Comparison of ENCODE assay signal across 24 cellular contexts in genomic region chr10:99742240-99742639, GRCh38. TPM values are rescaled to one million over a fixed set of nuclear protein-coding genes. Genes with fewer than 3 reads are reported as not detected.
DNase-seq lines count a peak whose midpoint lies in the region; ATAC-seq and TF ChIP-seq lines count a peak whose summit lies in the region.
"Had no signal": no experiment of that assay in that cellular context is flagged by ENCODE, and none has a peak within 500 bp of the region (broad histone marks: within the 10 kb centered on the region; RNA-seq: fewer than 3 reads in every experiment).

No MANE protein-coding gene starts in this region.

- H3K4me3 Mint-ChIP-seq in immature natural killer cell: no peak overlapping the region
- H3K4me3 Mint-ChIP-seq: CD4-positive, CD25-positive, alpha-beta regulatory T cell; GM23338; stimulated activated memory B cell treated with anti-CD40 and anti-IgM and Interleukin-4, amounts not matched to agents 10 μg/mL and 1 μg/mL and 100 μg/mL, for 72 hours; T-cell had no signal

- H3K79me2 ChIP-seq in SK-N-SH (ENCODE audit: insufficient read depth): peaks cover 10% of the 10 kb centered on the region; the same call in 1 of the 2 replicates

- DNase-seq in ELR (ENCODE audit: low read depth) (peak; percentile 38), SK-N-SH (no peak), fibroblast of villous mesenchyme (ENCODE audit: low read depth) (peak; percentile 58), immature natural killer cell (no peak), HPDE6-E6E7 (ENCODE audit: extremely low spot score) (no peak), prostate gland (ENCODE audit: low spot score) (no peak), upper lobe of right lung (no peak)
- DNase-seq: activated T-cell treated with anti-CD3 and anti-CD28 coated beads, Interleukin-2, amount 50 U/mL, for 1 hour; CD4-positive, CD25-positive, alpha-beta regulatory T cell; NCI-H1694 treated with DMSO at 0.1 percent for 48 hours; NCI-H2171; NCI-H524; NK-92 treated with Interleukin-12 subunit alpha and Interleukin-12 subunit beta, amount 100 ng/mL, for 24 hours; SIG-M5; stimulated activated CD4-positive, alpha-beta T cell treated with anti-CD3 and anti-CD28 coated beads, Interleukin-2, amount 100 ng/mL, for 48 hours; T-cell had no signal

- H3K36me3 ChIP-seq in SK-N-SH (replicated peaks in 1 of 2; ENCODE audit: control insufficient read depth in 1 of 2, insufficient read depth in 2 of 2, low read length in 1 of 2): peaks cover 59 to 92% of the 10 kb centered on the region in 2 experiments
- H3K36me3 ChIP-seq in skeletal muscle satellite cell (ENCODE audit: insufficient read depth, low read length): peaks cover 64% of the 10 kb centered on the region
- H3K36me3 ChIP-seq in prostate gland: peaks cover 2 to 4% of the 10 kb centered on the region in 2 donors
- peaks cover 83% of the 10 kb centered on the region for H3K36me3 ChIP-seq in upper lobe of right lung

- no peak for TF ChIP-seq CTCF in SK-N-SH (IDR thresholded peaks at IDR 0.05)
- no peak for TF ChIP-seq CTCF in fibroblast of villous mesenchyme (IDR thresholded peaks at IDR 0.05; ENCODE audit: insufficient read depth, low read depth, low read length)
- no peak for TF ChIP-seq CTCF in prostate gland (IDR thresholded peaks at IDR 0.05)
- no peak for TF ChIP-seq CTCF in upper lobe of right lung (IDR thresholded peaks at IDR 0.05)

- H3K4me1 Mint-ChIP-seq in immature natural killer cell: peaks cover 9 to 25% of the 10 kb centered on the region in 2 donors
- H3K4me1 Mint-ChIP-seq: GM23338 had no signal

- H2AFZ ChIP-seq in SK-N-SH (ENCODE audit: low read depth): no peak overlapping the region
- H2AFZ ChIP-seq: GM23338 had no signal

- H3K27me3 Mint-ChIP-seq in immature natural killer cell (ENCODE audit: low read depth in 3 of 3): peaks cover 0 to 2% (median 1%) of the 10 kb centered on the region in 3 donors
- H3K27me3 Mint-ChIP-seq: CD4-positive, CD25-positive, alpha-beta regulatory T cell; stimulated activated memory B cell treated with anti-CD40 and anti-IgM and Interleukin-4, amounts not matched to agents 10 μg/mL and 1 μg/mL and 100 μg/mL, for 72 hours; T-cell had no signal

- peaks cover 2 to 24% (median 13%) of the 10 kb centered on the region in 6 donors for H3K9me3 Mint-ChIP-seq in immature natural killer cell
- H3K9me3 Mint-ChIP-seq: GM23338 had no signal

- peaks cover 22% of the 10 kb centered on the region for H3K9me3 ChIP-seq in SK-N-SH
- H3K9me3 ChIP-seq in skeletal muscle satellite cell (replicated peaks; ENCODE audit: low read length): peaks cover 8% of the 10 kb centered on the region
- H3K9me3 ChIP-seq in prostate gland: no peaks in the 10 kb centered on the region
- H3K9me3 ChIP-seq in upper lobe of right lung: peaks cover 10% of the 10 kb centered on the region

- H3K27me3 ChIP-seq in SK-N-SH (ENCODE audit: insufficient read depth) (no peaks in the 10 kb centered on the region), skeletal muscle satellite cell (ENCODE audit: control insufficient read depth, insufficient read depth, low read length) (no peaks in the 10 kb centered on the region), prostate gland (replicated peaks; ENCODE audit: insufficient read depth) (no peaks in the 10 kb centered on the region), upper lobe of right lung (no peaks in the 10 kb centered on the region)
- H3K27me3 ChIP-seq: esophagus muscularis mucosa, neutrophil had no signal

- no peak for ATAC-seq in upper lobe of right lung
- ATAC-seq: GM23338; stimulated activated memory B cell treated with anti-CD40 and anti-IgM and Interleukin-4, amounts not matched to agents 10 μg/mL and 1 μg/mL and 100 μg/mL, for 72 hours; T-cell had no signal

- H4K20me1 ChIP-seq in SK-N-SH (ENCODE audit: insufficient read depth): no peaks in the 10 kb centered on the region

- H3K27ac Mint-ChIP-seq in immature natural killer cell: no peak overlapping the region
- H3K27ac Mint-ChIP-seq: CD4-positive, CD25-positive, alpha-beta regulatory T cell; GM23338; stimulated activated memory B cell treated with anti-CD40 and anti-IgM and Interleukin-4, amounts not matched to agents 10 μg/mL and 1 μg/mL and 100 μg/mL, for 72 hours; T-cell had no signal

- H3K27ac ChIP-seq in SK-N-SH (ENCODE audit: low read depth in 2 of 2, low read length in 1 of 2) (peak overlapping the region; percentile 0 to 5; a peak in 2 of 4 replicates), prostate gland (no peak overlapping the region), upper lobe of right lung (no peak overlapping the region)
- H3K27ac ChIP-seq: coronary artery, esophagus muscularis mucosa, neutrophil had no signal

- peaks cover 5% of the 10 kb centered on the region for H3F3A ChIP-seq in SK-N-SH (replicated peaks; ENCODE audit: insufficient read depth)

- intact Hi-C loops in prostate gland (cut with DNase I): no loop called here
- intact Hi-C loops in upper lobe of right lung (cut with DNase I): no loop called here

- peaks cover 58 to 63% (median 58%) of the 10 kb centered on the region in 3 donors for H3K36me3 Mint-ChIP-seq in immature natural killer cell

- H3K9me2 ChIP-seq in SK-N-SH: no peaks in the 10 kb centered on the region

- no peak overlapping the region for H3K4me2 ChIP-seq in SK-N-SH
- peak overlapping the region; percentile 67 for H3K4me2 ChIP-seq in skeletal muscle satellite cell (ENCODE audit: low read length)
- H3K4me2 ChIP-seq: GM23338 had no signal

- no peak for TF ChIP-seq RAD21 in SK-N-SH (IDR thresholded peaks at IDR 0.05; ENCODE audit: low read length)

- TF ChIP-seq EP300 in SK-N-SH (IDR thresholded peaks at IDR 0.05; ENCODE audit: borderline replicate concordance in 1 of 2, low read depth in 1 of 2, low read length in 1 of 2): no peak

- H3K4me3 ChIP-seq in SK-N-SH (ENCODE audit: low read depth in 2 of 2, low read length in 1 of 2): no peak overlapping the region
- no peak overlapping the region for H3K4me3 ChIP-seq in fibroblast of villous mesenchyme (ENCODE audit: low read depth, low read length)
- peak overlapping the region; percentile 31 for H3K4me3 ChIP-seq in skeletal muscle satellite cell (ENCODE audit: low read length)
- H3K4me3 ChIP-seq in prostate gland: no peak overlapping the region
- H3K4me3 ChIP-seq in upper lobe of right lung: no peak overlapping the region
- H3K4me3 ChIP-seq: coronary artery, esophagus muscularis mucosa, GM23338, lung, thoracic aorta had no signal

- POLR2A ChIA-PET in SK-N-SH (lab: Yijun Ruan, JAX): no interaction called here

- no peak overlapping the region for H3K9ac ChIP-seq in SK-N-SH
- peak overlapping the region; percentile 37 for H3K9ac ChIP-seq in skeletal muscle satellite cell (ENCODE audit: low read depth, low read length)

- CTCF ChIA-PET in SK-N-SH (lab: Yijun Ruan, JAX): interaction anchor here (0.6 to 1.9 kb wide), 3 partner anchors 10 to 945 kb away, joined by 3 to 6 read pairs (median 4); partner anchors contain the start of genes COX15 and CUTC

- no peak for TF ChIP-seq POLR2A in prostate gland (IDR thresholded peaks at IDR 0.05)

- H3K4me1 ChIP-seq in SK-N-SH (ENCODE audit: control insufficient read depth in 1 of 2, insufficient read depth in 2 of 2, low read depth in 1 of 2, low read length in 1 of 2): no peaks in the 10 kb centered on the region
- peaks cover 30% of the 10 kb centered on the region for H3K4me1 ChIP-seq in skeletal muscle satellite cell (ENCODE audit: control insufficient read depth, insufficient read depth, low read length)
- H3K4me1 ChIP-seq in prostate gland (replicated peaks): no peaks in the 10 kb centered on the region
- no peaks in the 10 kb centered on the region for H3K4me1 ChIP-seq in upper lobe of right lung

TF ChIP-seq in SK-N-SH, 30 proteins besides CTCF, POLR2A, EP300 and RAD21 (continues in another document):
- TF ChIP-seq TCF12 (IDR thresholded peaks at IDR 0.05) (no peak), RFX5 (IDR thresholded peaks at IDR 0.05; ENCODE audit: low read length) (no peak)
- TF ChIP-seq, protein P1, sequence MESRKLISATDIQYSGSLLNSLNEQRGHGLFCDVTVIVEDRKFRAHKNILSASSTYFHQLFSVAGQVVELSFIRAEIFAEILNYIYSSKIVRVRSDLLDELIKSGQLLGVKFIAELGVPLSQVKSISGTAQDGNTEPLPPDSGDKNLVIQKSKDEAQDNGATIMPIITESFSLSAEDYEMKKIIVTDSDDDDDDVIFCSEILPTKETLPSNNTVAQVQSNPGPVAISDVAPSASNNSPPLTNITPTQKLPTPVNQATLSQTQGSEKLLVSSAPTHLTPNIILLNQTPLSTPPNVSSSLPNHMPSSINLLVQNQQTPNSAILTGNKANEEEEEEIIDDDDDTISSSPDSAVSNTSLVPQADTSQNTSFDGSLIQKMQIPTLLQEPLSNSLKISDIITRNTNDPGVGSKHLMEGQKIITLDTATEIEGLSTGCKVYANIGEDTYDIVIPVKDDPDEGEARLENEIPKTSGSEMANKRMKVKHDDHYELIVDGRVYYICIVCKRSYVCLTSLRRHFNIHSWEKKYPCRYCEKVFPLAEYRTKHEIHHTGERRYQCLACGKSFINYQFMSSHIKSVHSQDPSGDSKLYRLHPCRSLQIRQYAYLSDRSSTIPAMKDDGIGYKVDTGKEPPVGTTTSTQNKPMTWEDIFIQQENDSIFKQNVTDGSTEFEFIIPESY (IDR thresholded peaks at IDR 0.05; ENCODE audit: borderline replicate concordance, low read depth): no peak

RNA-seq across cellular contexts. Expression of gene CUTC, which starts 10.2 kb away (rescaled TPM):
- polyA plus RNA-seq in SK-N-SH (2012; rRNA removed) (19.4 and 21.1 TPM in 2 replicates), immature natural killer cell (100 to 1,000 TPM in 1 of 3 donors, 10 to 100 TPM in 2; 57.2 to 105 (median 60.4) TPM)
- 22.5 and 26.7 TPM in 2 replicates for polyA plus RNA-seq in SK-N-SH (2012; cell fraction: cytosol; rRNA removed)
- polyA plus RNA-seq in SK-N-SH (2012; cell fraction: nucleus; rRNA removed): 13.4 and 20.0 TPM in 2 replicates
- total RNA-seq in fibroblast of villous mesenchyme (12.6 and 19.0 TPM in 2 replicates), prostate gland (10 to 100 TPM; 18.4 to 27.3 TPM), upper lobe of right lung (15.8 TPM)
- total RNA-seq in skeletal muscle satellite cell (2012; rRNA removed): 20.3 and 28.1 TPM in 2 replicates

RNA-seq across cellular contexts. Expression of gene COX15, which starts 10.3 kb away (rescaled TPM):
- polyA plus RNA-seq in SK-N-SH (2012; rRNA removed): 20.4 and 26.3 TPM in 2 replicates
- 22.0 and 23.0 TPM in 2 replicates for polyA plus RNA-seq in SK-N-SH (2012; cell fraction: cytosol; rRNA removed)
- polyA plus RNA-seq in SK-N-SH (2012; cell fraction: nucleus; rRNA removed): 34.9 and 46.3 TPM in 2 replicates
- total RNA-seq in fibroblast of villous mesenchyme: 29.0 and 54.0 TPM in 2 replicates
- 28.2 and 44.9 TPM in 2 replicates for total RNA-seq in skeletal muscle satellite cell (2012; rRNA removed)
- polyA plus RNA-seq in immature natural killer cell: 10 to 100 TPM; 23.1 to 32.6 (median 29.6) TPM
- total RNA-seq in prostate gland: 10 to 100 TPM; 36.5 to 41.2 TPM
- 32.2 TPM for total RNA-seq in upper lobe of right lung

RNA-seq across cellular contexts. Expression of gene ABCC2, which starts 40.2 kb away (rescaled TPM):
- polyA plus RNA-seq in SK-N-SH (2012; rRNA removed): 0.48 and 0.52 TPM in 2 replicates
- 0.51 and 0.53 TPM in 2 replicates for polyA plus RNA-seq in SK-N-SH (2012; cell fraction: cytosol; rRNA removed)
- 1.6 and 2.1 TPM in 2 replicates for polyA plus RNA-seq in SK-N-SH (2012; cell fraction: nucleus; rRNA removed)
- total RNA-seq in fibroblast of villous mesenchyme: 0.32 and 0.43 TPM in 2 replicates
- 4.8 and 5.7 TPM in 2 replicates for total RNA-seq in skeletal muscle satellite cell (2012; rRNA removed)
- under 1 TPM in 1 of 3 donors, not detected in 2; 0.48 TPM for polyA plus RNA-seq in immature natural killer cell
- under 1 TPM; 0.14 to 0.74 TPM for total RNA-seq in prostate gland
- 1.1 TPM for total RNA-seq in upper lobe of right lung

Comparison
In these comparisons a context has a peak if more than half of its experiments do, and no peak if none do; other contexts are left out.
1. DNase-seq: peak in ELR (single experiment) and fibroblast of villous mesenchyme (single experiment); none in SK-N-SH (single experiment), immature natural killer cell (0 of 3), HPDE6-E6E7 (single experiment), prostate gland (single experiment) and upper lobe of right lung (single experiment).
2. H3K27ac ChIP-seq: peak in SK-N-SH (2 of 2); none in prostate gland (0 of 2) and upper lobe of right lung (single experiment).